Comparison of ENCODE assay signal across 8 cellular contexts in genomic region chr19:1241417-1242095, GRCh38. TPM values are rescaled to one million over a fixed set of nuclear protein-coding genes. Genes with fewer than 3 reads are reported as not detected.
DNase-seq lines count a peak whose midpoint lies in the region; ATAC-seq and TF ChIP-seq lines count a peak whose summit lies in the region.

ATP5F1D (plus strand) TSS chr19:1241751; CDS start chr19:1241851, 100 bp downstream.

- TF ChIP-seq POLR2A in tibial nerve (IDR thresholded peaks at IDR 0.05): peak in 1 of 2 donors; percentile 86

- H2BK5ac ChIP-seq in trophoblast cell (ENCODE audit: low read depth, low read length, poor library complexity): peak within 1 kb of the TSS; percentile 50

- H3K9ac ChIP-seq in adipocyte (ENCODE audit: low read length): peak within 1 kb of the TSS; percentile 96
- peak within 1 kb of the TSS; percentile 87 for H3K9ac ChIP-seq in trophoblast cell (ENCODE audit: low read length)

- H3K36me3 ChIP-seq in adipocyte (ENCODE audit: control insufficient read depth, insufficient read depth, low read length, severe bottlenecking): no peaks in the 10 kb centered on the region
- no peaks in the 10 kb centered on the region for H3K36me3 ChIP-seq in cardiac muscle cell
- peaks cover 10 to 12% of the 10 kb centered on the region in 2 experiments for H3K36me3 ChIP-seq in trophoblast cell (ENCODE audit: control insufficient read depth in 1 of 2, insufficient read depth in 2 of 2, low read length in 2 of 2)
- H3K36me3 ChIP-seq in tibial nerve: peaks cover 0 to 3% (median 0%) of the 10 kb centered on the region in 3 donors

- H3K27ac ChIP-seq in cardiac muscle cell: peak within 1 kb of the TSS; percentile 31
- peak within 1 kb of the TSS; percentile 35 for H3K27ac ChIP-seq in trophoblast cell (ENCODE audit: low read depth, low read length)
- H3K27ac ChIP-seq in tibial nerve: peak within 1 kb of the TSS; percentile 95 to 99 (median 98)

- WGBS in trophoblast cell (ENCODE audit: extremely low coverage, insufficient coverage, insufficient read length): no CpG with 5 or more reads among the region's 79 CpGs
- WGBS in tibial nerve, 2 donors: 0 to 1% methylated on average over 50 to 62 of the region's 79 CpGs

- TF ChIP-seq EP300 in tibial nerve (IDR thresholded peaks at IDR 0.05): peak; percentile 91 to 93

- peak within 1 kb of the TSS; percentile 47 for H3K4ac ChIP-seq in trophoblast cell (ENCODE audit: low read depth, low read length)

- peaks cover 13% of the 10 kb centered on the region for H3K79me1 ChIP-seq in trophoblast cell (ENCODE audit: low read length)

- no peaks in the 10 kb centered on the region for H3K9me3 ChIP-seq in adipocyte (ENCODE audit: control insufficient read depth, low read length)
- no peaks in the 10 kb centered on the region for H3K9me3 ChIP-seq in cardiac muscle cell (ENCODE audit: low read depth)
- H3K9me3 ChIP-seq in trophoblast cell (ENCODE audit: insufficient read depth, low read depth, low read length): peaks cover 3% of the 10 kb centered on the region
- no peaks in the 10 kb centered on the region for H3K9me3 ChIP-seq in tibial nerve

- peak within 1 kb of the TSS; percentile 47 for H2BK120ac ChIP-seq in trophoblast cell (ENCODE audit: insufficient read depth, low read length, poor library complexity)

- H3K27me3 ChIP-seq in adipocyte (replicated peaks; ENCODE audit: control insufficient read depth, insufficient read depth, low read length) (no peaks in the 10 kb centered on the region), cardiac muscle cell (no peaks in the 10 kb centered on the region), trophoblast cell (ENCODE audit: insufficient read depth, low read length) (no peaks in the 10 kb centered on the region), tibial nerve (no peaks in the 10 kb centered on the region)

- H3K4me3 ChIP-seq in adipocyte (ENCODE audit: low read length): peak within 1 kb of the TSS; percentile 94
- peak within 1 kb of the TSS; percentile 99 for H3K4me3 ChIP-seq in cardiac muscle cell
- H3K4me3 ChIP-seq in trophoblast cell (ENCODE audit: low read depth, low read length): peak within 1 kb of the TSS; percentile 97
- peak within 1 kb of the TSS; percentile 68 to 94 (median 84) for H3K4me3 ChIP-seq in tibial nerve

- peak within 1 kb of the TSS; percentile 71 for H2AK5ac ChIP-seq in trophoblast cell (ENCODE audit: low read length)

- H4K8ac ChIP-seq in trophoblast cell (ENCODE audit: low read depth, low read length): peak within 1 kb of the TSS; percentile 92

- H3K23ac ChIP-seq in trophoblast cell (ENCODE audit: low read length): no peak within 1 kb of the TSS

- TF ChIP-seq CTCF in cardiac muscle cell (IDR thresholded peaks at IDR 0.05; ENCODE audit: low read depth, low read length) (no peak), tibial nerve (IDR thresholded peaks at IDR 0.05) (peak in 1 of 5 experiments; percentile 44)

- DNase-seq in GF-D8 (lab: John Stamatoyannopoulos, UW) (peak; percentile 79), NCI-H146 treated with DMSO at 0.1 percent for 48 hours (lab: John Stamatoyannopoulos, UW; ENCODE audit: unreplicated experiment) (peak; percentile 61), T-helper 1 cell (peak; percentile 73 to 94 (median 85)), adipocyte (ENCODE audit: low read depth) (peak; percentile 97), cardiac muscle cell (ENCODE audit: low read depth in 1 of 2, low spot score in 1 of 2) (peak; percentile 95 to 97), trophoblast cell (peak; percentile 82 to 88), tibial nerve (ENCODE audit: low spot score in 2 of 2) (peak; percentile 84 to 86)

- H3K14ac ChIP-seq in trophoblast cell (ENCODE audit: low read length): peak within 1 kb of the TSS; percentile 90

- H2BK12ac ChIP-seq in trophoblast cell (ENCODE audit: low read length): no peak within 1 kb of the TSS

- H4K91ac ChIP-seq in trophoblast cell (ENCODE audit: low read depth, low read length): peak within 1 kb of the TSS; percentile 90

- peaks cover 46% of the 10 kb centered on the region for H3K4me1 ChIP-seq in adipocyte (ENCODE audit: control insufficient read depth, insufficient read depth, low read length)
- H3K4me1 ChIP-seq in cardiac muscle cell (ENCODE audit: low read depth): peaks cover 21% of the 10 kb centered on the region
- H3K4me1 ChIP-seq in trophoblast cell (ENCODE audit: control insufficient read depth in 1 of 2, insufficient read depth in 2 of 2, low read length in 2 of 2): peaks cover 6 to 20% of the 10 kb centered on the region in 2 experiments
- H3K4me1 ChIP-seq in tibial nerve: peaks cover 5 to 91% (median 58%) of the 10 kb centered on the region in 4 donors

- H3K18ac ChIP-seq in trophoblast cell (ENCODE audit: low read length): peak within 1 kb of the TSS; percentile 94

- H4K12ac ChIP-seq in trophoblast cell (ENCODE audit: low read depth, low read length): peak within 1 kb of the TSS; percentile 78

- peak within 1 kb of the TSS; percentile 95 for H3K4me2 ChIP-seq in trophoblast cell (ENCODE audit: low read length)

- peak; percentile 61 for ATAC-seq in HG02678 (IDR thresholded peaks at IDR 0.05; ENCODE audit: unreplicated experiment)

- peaks cover 8% of the 10 kb centered on the region for H3K79me2 ChIP-seq in trophoblast cell (ENCODE audit: control insufficient read depth, insufficient read depth, low read length, poor library complexity)

- H2AFZ ChIP-seq in trophoblast cell (ENCODE audit: insufficient read depth, low read length, poor library complexity): peak within 1 kb of the TSS; percentile 76

RNA-seq across cellular contexts. Expression of gene ATP5F1D, which starts in this region (rescaled TPM):
- total RNA-seq in cardiac muscle cell (188 and 355 TPM in 2 replicates), tibial nerve (100 to 1,000 TPM in 3 of 4 donors, 10 to 100 TPM in 1; 67.5 to 140 (median 127) TPM)
- 505 and 638 TPM in 2 replicates for polyA plus RNA-seq in cardiac muscle cell
- polyA plus RNA-seq in trophoblast cell (2013): 106 and 107 TPM in 2 replicates

Comparison
In these comparisons a context has a peak if more than half of its experiments do, and no peak if none do; other contexts are left out.
1. Peak in every context shown above with its lines: DNase-seq, ATAC-seq, H3K4me3 ChIP-seq and H3K27ac ChIP-seq.
2. H3K27ac ChIP-seq: peak in every context shown above with its lines; median percentile 98 in tibial nerve; 35 in trophoblast cell; 31 in cardiac muscle cell.